In genomic region chr11:92838655-92839334, GRCh38 we compare ENCODE assay signal across 15 cellular contexts.
DNase-seq lines count a peak whose midpoint lies in the region; ATAC-seq and TF ChIP-seq lines count a peak whose summit lies in the region.
"Had no signal": no experiment of that assay in that cellular context is flagged by ENCODE, and none has a peak within 500 bp of the region (broad histone marks: within the 10 kb centered on the region; RNA-seq: fewer than 3 reads in every experiment).

No MANE protein-coding gene starts in this region.

- CTCF ChIA-PET in activated CD4-positive, alpha-beta memory T cell treated with anti-CD3 and anti-CD28 coated beads for 36 hours (lab: Charles Lee), result no interaction called here

- POLR2A ChIA-PET in activated CD4-positive, alpha-beta memory T cell treated with anti-CD3 and anti-CD28 coated beads for 36 hours (lab: Charles Lee), result no interaction called here

- H3K27me3 Mint-ChIP-seq in nephron (ENCODE audit: low read depth), result no peaks in the 10 kb centered on the region
- no peaks in the 10 kb centered on the region for H3K27me3 Mint-ChIP-seq in activated CD4-positive, alpha-beta memory T cell treated with anti-CD3 and anti-CD28 coated beads for 36 hours
- H3K27me3 Mint-ChIP-seq: activated CD8-positive, alpha-beta T cell treated with anti-CD3 and anti-CD28 coated beads for 36 hours; dendritic cell treated with granulocyte-macrophage colony-stimulating factor and Interleukin-4, amounts not matched to agents 40 ng/mL and 50 ng/mL, for 4 days had no signal

- H3K9me3 Mint-ChIP-seq in nephron, result no peaks in the 10 kb centered on the region
- no peaks in the 10 kb centered on the region for H3K9me3 Mint-ChIP-seq in activated CD4-positive, alpha-beta memory T cell treated with anti-CD3 and anti-CD28 coated beads for 36 hours
- H3K9me3 Mint-ChIP-seq: activated CD8-positive, alpha-beta T cell treated with anti-CD3 and anti-CD28 coated beads for 36 hours; dendritic cell treated with granulocyte-macrophage colony-stimulating factor and Interleukin-4, amounts not matched to agents 40 ng/mL and 50 ng/mL, for 4 days had no signal

- intact Hi-C loops in activated CD4-positive, alpha-beta memory T cell treated with anti-CD3 and anti-CD28 coated beads for 36 hours (cut with micrococcal nuclease), result no loop called here

- TF ChIP-seq CTCF in nephron (IDR thresholded peaks at IDR 0.05; ENCODE audit: unreplicated experiment in 3 of 3), result no peak

- H3K4me1 Mint-ChIP-seq in nephron, result peaks cover 28% of the 10 kb centered on the region
- no peaks in the 10 kb centered on the region for H3K4me1 Mint-ChIP-seq in activated CD4-positive, alpha-beta memory T cell treated with anti-CD3 and anti-CD28 coated beads for 36 hours (ENCODE audit: low read depth)

- no peak overlapping the region for H3K4me3 Mint-ChIP-seq in nephron
- no peak overlapping the region for H3K4me3 Mint-ChIP-seq in activated CD4-positive, alpha-beta memory T cell treated with anti-CD3 and anti-CD28 coated beads for 36 hours
- H3K4me3 Mint-ChIP-seq: activated CD8-positive, alpha-beta T cell treated with anti-CD3 and anti-CD28 coated beads for 36 hours; dendritic cell treated with granulocyte-macrophage colony-stimulating factor and Interleukin-4, amounts not matched to agents 40 ng/mL and 50 ng/mL, for 4 days had no signal

- ATAC-seq in HG02642 (IDR thresholded peaks at IDR 0.05; ENCODE audit: poor library complexity, unreplicated experiment), result no peak
- ATAC-seq: activated CD8-positive, alpha-beta T cell treated with anti-CD3 and anti-CD28 coated beads for 36 hours; psoas muscle had no signal

- peak; percentile 90 for DNase-seq in ELF-1 (ENCODE audit: low read depth, low spot score)
- DNase-seq in NCI-H146 treated with DMSO at 0.1 percent for 48 hours (lab: John Stamatoyannopoulos, UW; ENCODE audit: unreplicated experiment), result peak; percentile 54
- peak; percentile 55 for DNase-seq in SHP77 treated with DMSO at 0.1 percent for 48 hours (lab: John Stamatoyannopoulos, UW)
- no peak for DNase-seq in ureter (ENCODE audit: low spot score)
- DNase-seq in activated CD4-positive, alpha-beta memory T cell treated with anti-CD3 and anti-CD28 coated beads for 36 hours, result no peak
- no peak for DNase-seq in activated CD4-positive, CD25-positive, alpha-beta regulatory T cell (lab: John Stamatoyannopoulos, UW)
- DNase-seq: activated CD8-positive, alpha-beta T cell treated with anti-CD3 and anti-CD28 coated beads for 36 hours; aorta; GDM1; psoas muscle; SIG-M5; stimulated activated CD4-positive, alpha-beta T cell treated with anti-CD3 and anti-CD28 coated beads, Interleukin-1b, Interleukin-23, amount 100 ng/mL, for 48 hours had no signal

- H3K36me3 Mint-ChIP-seq in nephron (ENCODE audit: low read depth), result peaks cover 8% of the 10 kb centered on the region
- H3K36me3 Mint-ChIP-seq in activated CD4-positive, alpha-beta memory T cell treated with anti-CD3 and anti-CD28 coated beads for 36 hours, result no peaks in the 10 kb centered on the region

- peak overlapping the region; percentile 26 to 79 (median 74) for H3K27ac Mint-ChIP-seq in nephron
- no peak overlapping the region for H3K27ac Mint-ChIP-seq in activated CD4-positive, alpha-beta memory T cell treated with anti-CD3 and anti-CD28 coated beads for 36 hours
- H3K27ac Mint-ChIP-seq: activated CD8-positive, alpha-beta T cell treated with anti-CD3 and anti-CD28 coated beads for 36 hours; dendritic cell treated with granulocyte-macrophage colony-stimulating factor and Interleukin-4, amounts not matched to agents 40 ng/mL and 50 ng/mL, for 4 days had no signal

Comparison
In these comparisons a context has a peak if more than half of its experiments do, and no peak if none do; other contexts are left out.
1. DNase-seq: peak in ELF-1 (single experiment), NCI-H146 treated with DMSO at 0.1 percent for 48 hours (single experiment) and SHP77 treated with DMSO at 0.1 percent for 48 hours (single experiment); none in ureter (single experiment), activated CD4-positive, alpha-beta memory T cell treated with anti-CD3 and anti-CD28 coated beads for 36 hours (single experiment) and activated CD4-positive, CD25-positive, alpha-beta regulatory T cell (0 of 4).